Comparison of ENCODE assay signal across 23 cellular contexts in genomic region chr7:151941009-151941408, GRCh38. TPM values are rescaled to one million over a fixed set of nuclear protein-coding genes. Genes with fewer than 3 reads are reported as not detected.
"Had no signal": no experiment of that assay in that cellular context is flagged by ENCODE, and none has a peak within 500 bp of the region (broad histone marks: within the 10 kb centered on the region; RNA-seq: fewer than 3 reads in every experiment).

No MANE protein-coding gene starts in this region.

- H3K4me1 Mint-ChIP-seq: activated T-helper 17 cell treated with anti-CD3 and anti-CD28 coated beads, Interleukin-2, amount 50 U/mL, for 72 hours had no signal

- DNase-seq: activated CD4-positive, alpha-beta T cell treated with anti-CD3 and anti-CD28 coated beads for 1 hour; activated CD4-positive, alpha-beta T cell treated with anti-CD3 and anti-CD28 coated beads, Interleukin-2, amount 10 ng/mL, durations not matched to agents 24 days and 14 days; activated CD4-positive, alpha-beta T cell treated with anti-CD3 and anti-CD28 coated beads, Interleukin-2, amount 50 U/mL, for 48 hours; activated CD8-positive, alpha-beta memory T cell treated with anti-CD3 and anti-CD28 coated beads, Interleukin-2, amount 10 ng/mL, durations not matched to agents 7 days and 5 days; activated gamma-delta T cell; activated naive CD4-positive, alpha-beta T cell treated with anti-CD3 and anti-CD28 coated beads, Interleukin-2, amount 10 ng/mL, durations not matched to agents 7 days and 5 days; activated naive CD8-positive, alpha-beta T cell treated with anti-CD3 and anti-CD28 coated beads for 36 hours; activated T-cell treated with anti-CD3 and anti-CD28 coated beads, Interleukin-2, amount 50 U/mL, for 48 hours; adrenal gland; anterior cingulate cortex; cerebellar nuclear complex; Kasumi-1; NCI-H146; NCI-H1930; NCI-H446; NCI-H524; Peyer's patch; SW 1271 had no signal

- H3K27me3 ChIP-seq: adrenal gland, Peyer's patch, SJCRH30 had no signal

- H3K9me3 Mint-ChIP-seq: activated CD4-positive, alpha-beta T cell treated with anti-CD3 and anti-CD28 coated beads, Interleukin-2, amount 10 ng/mL, durations not matched to agents 24 days and 14 days; activated naive CD4-positive, alpha-beta T cell treated with anti-CD3 and anti-CD28 coated beads, Interleukin-2, amount 10 ng/mL, durations not matched to agents 7 days and 5 days; activated T-helper 17 cell treated with anti-CD3 and anti-CD28 coated beads, Interleukin-2, amount 50 U/mL, for 72 hours; T-helper 1 cell treated with Interleukin-12 subunit alpha and Interleukin-12 subunit beta and Interleukin-4 antibody, amounts not matched to agents 30 μg/mL and 1 μg/mL, for 36 hours had no signal

- H3K9me3 ChIP-seq: adrenal gland, Peyer's patch had no signal

- H3K36me3 Mint-ChIP-seq: activated CD8-positive, alpha-beta memory T cell treated with anti-CD3 and anti-CD28 coated beads, Interleukin-2, amount 10 ng/mL, durations not matched to agents 7 days and 5 days; activated naive CD4-positive, alpha-beta T cell treated with anti-CD3 and anti-CD28 coated beads, Interleukin-2, amount 10 ng/mL, durations not matched to agents 7 days and 5 days had no signal

- H3K4me3 ChIP-seq: adrenal gland, Peyer's patch, SJCRH30 had no signal

- H3K4me3 Mint-ChIP-seq: activated CD4-positive, alpha-beta T cell treated with anti-CD3 and anti-CD28 coated beads, Interleukin-2, amount 10 ng/mL, durations not matched to agents 24 days and 14 days; activated CD8-positive, alpha-beta memory T cell treated with anti-CD3 and anti-CD28 coated beads, Interleukin-2, amount 10 ng/mL, durations not matched to agents 7 days and 5 days; activated naive CD4-positive, alpha-beta T cell treated with anti-CD3 and anti-CD28 coated beads, Interleukin-2, amount 10 ng/mL, durations not matched to agents 7 days and 5 days; activated naive CD8-positive, alpha-beta T cell treated with anti-CD3 and anti-CD28 coated beads for 36 hours; activated T-helper 17 cell treated with anti-CD3 and anti-CD28 coated beads, Interleukin-2, amount 50 U/mL, for 72 hours; T-helper 1 cell treated with Interleukin-12 subunit alpha and Interleukin-12 subunit beta and Interleukin-4 antibody, amounts not matched to agents 30 μg/mL and 1 μg/mL, for 36 hours had no signal

- H3K36me3 ChIP-seq: adrenal gland, Peyer's patch, SJCRH30 had no signal

- H3K27ac ChIP-seq: adrenal gland, Peyer's patch, SJCRH30 had no signal

- H3K27me3 Mint-ChIP-seq: activated T-helper 17 cell treated with anti-CD3 and anti-CD28 coated beads, Interleukin-2, amount 50 U/mL, for 72 hours had no signal

- ATAC-seq: activated CD8-positive, alpha-beta memory T cell treated with anti-CD3 and anti-CD28 coated beads, Interleukin-2, amount 10 ng/mL, durations not matched to agents 7 days and 5 days; activated T-helper 17 cell treated with anti-CD3 and anti-CD28 coated beads, Interleukin-2, amount 50 U/mL, for 72 hours had no signal

- H3K4me1 ChIP-seq: adrenal gland, SJCRH30 had no signal

- H3K27ac Mint-ChIP-seq: activated CD4-positive, alpha-beta T cell treated with anti-CD3 and anti-CD28 coated beads, Interleukin-2, amount 10 ng/mL, durations not matched to agents 24 days and 14 days; activated CD8-positive, alpha-beta memory T cell treated with anti-CD3 and anti-CD28 coated beads, Interleukin-2, amount 10 ng/mL, durations not matched to agents 7 days and 5 days; activated naive CD4-positive, alpha-beta T cell treated with anti-CD3 and anti-CD28 coated beads, Interleukin-2, amount 10 ng/mL, durations not matched to agents 7 days and 5 days; activated naive CD8-positive, alpha-beta T cell treated with anti-CD3 and anti-CD28 coated beads for 36 hours; activated T-helper 17 cell treated with anti-CD3 and anti-CD28 coated beads, Interleukin-2, amount 50 U/mL, for 72 hours; T-helper 1 cell treated with Interleukin-12 subunit alpha and Interleukin-12 subunit beta and Interleukin-4 antibody, amounts not matched to agents 30 μg/mL and 1 μg/mL, for 36 hours had no signal

RNA-seq across cellular contexts. Expression of gene GALNTL5, which starts 15.2 kb away (rescaled TPM):
- total RNA-seq: activated CD4-positive, alpha-beta T cell treated with anti-CD3 and anti-CD28 coated beads, Interleukin-2, amount 10 ng/mL, durations not matched to agents 24 days and 14 days; activated CD8-positive, alpha-beta memory T cell treated with anti-CD3 and anti-CD28 coated beads, Interleukin-2, amount 10 ng/mL, durations not matched to agents 7 days and 5 days; activated naive CD8-positive, alpha-beta T cell treated with anti-CD3 and anti-CD28 coated beads for 36 hours; activated T-helper 17 cell treated with anti-CD3 and anti-CD28 coated beads, Interleukin-2, amount 50 U/mL, for 72 hours; adrenal gland; cardiac septum; Peyer's patch; Right ventricle myocardium superior; SJCRH30 had no signal
- polyA plus RNA-seq: adrenal gland had no signal
